In genomic region chr1:100834779-100835645, GRCh38 we compare ENCODE assay signal across 8 cellular contexts. TPM values are rescaled to one million over a fixed set of nuclear protein-coding genes. Genes with fewer than 3 reads are reported as not detected.
A peak's percentile ranks its signal among the peaks of the same experiment; 100 is the strongest.
DNase-seq lines count a peak whose midpoint lies in the region; ATAC-seq and TF ChIP-seq lines count a peak whose summit lies in the region.

No MANE protein-coding gene starts in this region.

- H3K4me3 ChIP-seq in AG04449 (ENCODE audit: low read depth, low read length) (no peak overlapping the region), GM12875 (ENCODE audit: low read depth, low read length) (no peak overlapping the region), HL-60 (replicated peaks; ENCODE audit: insufficient read depth, low read length) (no peak overlapping the region), WI38 (ENCODE audit: low read depth, low read length) (no peak overlapping the region), osteoblast (ENCODE audit: insufficient read depth, low read length) (no peak overlapping the region)

- peak; percentile 35 for TF ChIP-seq CTCF in AG04449 (IDR thresholded peaks at IDR 0.05; ENCODE audit: insufficient read depth, low read length, missing control alignments)
- peak; percentile 57 for TF ChIP-seq CTCF in GM12875 (IDR thresholded peaks at IDR 0.05; ENCODE audit: borderline replicate concordance, insufficient read depth, low read depth, low read length)
- TF ChIP-seq CTCF in HL-60 (IDR thresholded peaks at IDR 0.05; ENCODE audit: insufficient read depth, low read length) = no peak
- peak; percentile 30; the same call in 1 of the 2 replicates for TF ChIP-seq CTCF in WI38 (IDR thresholded peaks at IDR 0.05; ENCODE audit: low read depth, low read length)
- peak; percentile 50 for TF ChIP-seq CTCF in osteoblast (IDR thresholded peaks at IDR 0.05; ENCODE audit: extremely low read depth, low read depth, low read length)

- no peak overlapping the region for H2AFZ ChIP-seq in osteoblast (ENCODE audit: low read length)

- H4K20me1 ChIP-seq in osteoblast (ENCODE audit: insufficient read depth, low read length) = no peaks in the 10 kb centered on the region

- H3K4me1 ChIP-seq in osteoblast (ENCODE audit: insufficient read depth, low read length) = no peaks in the 10 kb centered on the region

- no peaks in the 10 kb centered on the region for H3K79me2 ChIP-seq in osteoblast (ENCODE audit: insufficient read depth, low read length)

- CTCF ChIA-PET in AG04449 (lab: Yijun Ruan, JAX) = interaction anchor here (1.1 to 1.3 kb wide), 2 partner anchors 37 to 375 kb away, joined by 3 read pairs; no protein-coding TSS in a partner anchor

- POLR2A ChIA-PET in AG04449 (lab: Yijun Ruan, JAX) = no interaction called here

- H3K4me2 ChIP-seq in osteoblast (ENCODE audit: insufficient read depth, low read length) = no peak overlapping the region

- no peaks in the 10 kb centered on the region for H3K36me3 ChIP-seq in osteoblast (ENCODE audit: insufficient read depth, low read length)

- H3K27me3 ChIP-seq in HL-60 (ENCODE audit: insufficient read depth, poor library complexity, severe bottlenecking) (no peaks in the 10 kb centered on the region), osteoblast (ENCODE audit: insufficient read depth, low read length) (no peaks in the 10 kb centered on the region)

- ATAC-seq in Right ventricle myocardium inferior = no peak
- ATAC-seq in left colon = no peak

- DNase-seq in AG04449 (ENCODE audit: low read depth, low spot score) (no peak), HL-60 (ENCODE audit: low read depth in 1 of 2, low spot score in 1 of 2) (peak; percentile 3 to 49), osteoblast (ENCODE audit: insufficient read length, low spot score, missing footprints) (no peak), NOMO-1 treated with dmso at 0.1 percent for 144 hours (lab: John Stamatoyannopoulos, UW; ENCODE audit: unreplicated experiment) (no peak), Right ventricle myocardium inferior (ENCODE audit: missing footprints) (no peak), left colon (no peak)

- no peak overlapping the region for H3K27ac ChIP-seq in HL-60 (replicated peaks)
- no peak overlapping the region for H3K27ac ChIP-seq in osteoblast (ENCODE audit: low read depth, low read length)

- no peaks in the 10 kb centered on the region for H3K9me3 ChIP-seq in osteoblast (ENCODE audit: low read depth, low read length)

- intact Hi-C loops in Right ventricle myocardium inferior (cut with DNase I) (no loop called here), left colon (cut with DNase I, micrococcal nuclease) (no loop called here)

RNA-seq across cellular contexts. Expression of gene EXTL2, which starts 59.6 kb away (rescaled TPM):
- 36.2 and 42.1 TPM in 2 replicates for total RNA-seq in osteoblast
- 9.5 TPM for total RNA-seq in Right ventricle myocardium inferior
- 1 to 10 TPM; 3.6 to 5.5 TPM for total RNA-seq in left colon

Comparison
In these comparisons a context has a peak if more than half of its experiments do, and no peak if none do; other contexts are left out.
1. DNase-seq: peak in HL-60 (2 of 2); none in AG04449 (single experiment), osteoblast (single experiment), NOMO-1 treated with dmso at 0.1 percent for 144 hours (single experiment), Right ventricle myocardium inferior (single experiment) and left colon (0 of 2).